In genomic region chr6:38004908-38005307, GRCh38 we compare ENCODE assay signal across 6 cellular contexts.
"Had no signal": no experiment of that assay in that cellular context is flagged by ENCODE, and none has a peak within 500 bp of the region (broad histone marks: within the 10 kb centered on the region; RNA-seq: fewer than 3 reads in every experiment).

No MANE protein-coding gene starts in this region.

- FAIRE-seq: H1, HTR-8/SVneo had no signal

- H3K4me3 ChIP-seq: GM23338 had no signal

- H3K4me3 Mint-ChIP-seq: GM23338, H9 had no signal

- ATAC-seq: GM23338 had no signal

- DNase-seq: H9, HCEC 1CT, IMR-90 had no signal

- H3K27ac Mint-ChIP-seq: GM23338, H9 had no signal
